In the genomic region with DNA sequence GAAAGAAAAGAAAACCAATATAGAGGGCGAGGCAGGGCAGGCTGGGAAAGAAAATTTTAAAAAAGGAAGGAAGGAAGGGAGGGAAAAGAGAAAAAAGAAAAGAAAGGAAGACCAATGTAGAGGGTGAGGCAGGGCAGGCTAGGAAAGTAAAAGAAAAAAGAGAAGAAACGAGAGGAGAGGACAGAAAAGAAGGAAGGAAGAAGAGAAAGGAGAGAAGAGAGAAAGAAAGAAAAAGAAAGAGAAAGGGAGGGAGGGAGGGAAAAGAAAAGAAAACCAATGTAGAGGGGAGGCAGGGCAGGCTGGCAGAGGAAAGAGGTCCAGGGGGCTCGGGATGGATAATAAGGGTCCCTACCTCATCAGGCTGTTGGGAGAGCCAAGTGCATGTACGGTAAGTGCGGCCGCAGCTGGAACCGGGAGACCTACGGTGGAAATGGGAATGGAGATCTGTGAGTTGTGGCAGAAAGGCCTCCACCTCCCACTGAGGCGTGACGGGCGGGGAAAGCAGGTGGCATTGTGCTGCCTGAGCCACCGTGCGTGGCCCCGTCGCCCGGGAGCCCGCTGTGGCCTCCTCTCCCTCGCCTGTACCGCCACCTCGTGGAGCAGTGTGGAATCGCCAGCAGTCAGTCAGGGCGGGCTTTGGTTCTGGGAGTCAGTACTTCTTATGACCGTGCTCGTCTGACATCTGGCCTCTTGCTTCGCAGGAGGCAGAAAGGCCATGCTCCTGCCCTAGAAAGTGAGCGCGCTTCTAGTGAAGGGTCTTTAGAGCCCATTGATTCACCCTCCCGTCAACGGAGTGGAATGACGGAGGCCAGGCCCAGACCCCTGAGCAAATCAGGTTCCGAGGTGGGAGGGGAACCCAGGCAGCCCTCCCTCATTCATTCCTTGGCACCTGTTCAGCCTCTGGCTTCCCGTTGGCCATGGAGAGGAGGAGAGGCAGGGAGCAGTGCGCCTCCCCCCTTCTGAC, we compare ENCODE assay signal across 8 cellular contexts. TPM values are rescaled to one million over a fixed set of nuclear protein-coding genes. Genes with fewer than 3 reads are reported as not detected.
DNase-seq lines count a peak whose midpoint lies in the region; ATAC-seq and TF ChIP-seq lines count a peak whose summit lies in the region.

No MANE protein-coding gene starts in this region.

- H4K20me1 ChIP-seq in KMS-11 (ENCODE audit: insufficient read depth) (no peaks in the 10 kb centered on the region), PC-3 (ENCODE audit: low read length) (no peaks in the 10 kb centered on the region)

- TF ChIP-seq CTCF in KMS-11 (conservative IDR thresholded peaks at IDR 0.05; ENCODE audit: low read depth, low read length) (peak; percentile 81), PC-3 (conservative IDR thresholded peaks at IDR 0.05; ENCODE audit: low read depth, low read length) (peak; percentile 95), esophagus squamous epithelium (IDR thresholded peaks at IDR 0.05) (peak; percentile 96 to 99 (median 98))

- H3K4me3 Mint-ChIP-seq in naive thymus-derived CD8-positive, alpha-beta T cell: peak overlapping the region in 6 of 10 donors; percentile 21 to 65 (median 46)
- peak overlapping the region; percentile 40 for H3K4me3 Mint-ChIP-seq in stimulated activated memory B cell treated with anti-CD40 and anti-IgM and Interleukin-4, amounts not matched to agents 10 μg/mL and 1 μg/mL and 100 μg/mL, for 72 hours

- CTCF ChIA-PET in PC-3 (lab: Charles Lee): interaction anchor here (0.6 to 0.7 kb wide), 2 partner anchors 10 to 88 kb away, joined by 4 to 8 read pairs; partner anchors contain the start of gene NHP2

- H3K79me2 ChIP-seq in KMS-11 (ENCODE audit: insufficient read depth, low read depth) (no peaks in the 10 kb centered on the region), PC-3 (ENCODE audit: low read length) (no peaks in the 10 kb centered on the region)

- H3K36me3 ChIP-seq in KMS-11 (ENCODE audit: insufficient read depth) (no peaks in the 10 kb centered on the region), PC-3 (ENCODE audit: low read depth, low read length) (no peaks in the 10 kb centered on the region), esophagus squamous epithelium (no peaks in the 10 kb centered on the region)

- WGBS in esophagus squamous epithelium, 2 donors: 14 to 20% methylated on average over 8 to 18 of the region's 33 CpGs

- H3K27ac ChIP-seq in KMS-11 (no peak overlapping the region), PC-3 (ENCODE audit: low read length) (no peak overlapping the region), esophagus squamous epithelium (no peak overlapping the region)

- peak overlapping the region; percentile 59 for H2AFZ ChIP-seq in KMS-11 (ENCODE audit: low read depth)
- peak overlapping the region; percentile 86 for H2AFZ ChIP-seq in PC-3 (ENCODE audit: low read length)

- peaks cover 0 to 17% (median 5%) of the 10 kb centered on the region in 5 donors for H3K27me3 Mint-ChIP-seq in naive thymus-derived CD8-positive, alpha-beta T cell
- H3K27me3 Mint-ChIP-seq in stimulated activated memory B cell treated with anti-CD40 and anti-IgM and Interleukin-4, amounts not matched to agents 10 μg/mL and 1 μg/mL and 100 μg/mL, for 72 hours: peaks cover 17% of the 10 kb centered on the region

- peaks cover 6 to 11% (median 7%) of the 10 kb centered on the region in 4 donors for H3K4me1 Mint-ChIP-seq in naive thymus-derived CD8-positive, alpha-beta T cell
- peaks cover 18% of the 10 kb centered on the region for H3K4me1 Mint-ChIP-seq in stimulated activated memory B cell treated with anti-CD40 and anti-IgM and Interleukin-4, amounts not matched to agents 10 μg/mL and 1 μg/mL and 100 μg/mL, for 72 hours

- ATAC-seq in GM21619 (IDR thresholded peaks at IDR 0.05; ENCODE audit: unreplicated experiment): peak; percentile 96
- peak; percentile 98 for ATAC-seq in PC-3
- ATAC-seq in naive thymus-derived CD8-positive, alpha-beta T cell: peak; percentile 99 to 100
- peak; percentile 98 for ATAC-seq in stimulated activated memory B cell treated with anti-CD40 and anti-IgM and Interleukin-4, amounts not matched to agents 10 μg/mL and 1 μg/mL and 100 μg/mL, for 72 hours

- H3F3A ChIP-seq in PC-3 (ENCODE audit: low read length, unreplicated experiment): no peaks in the 10 kb centered on the region

- H3K9ac ChIP-seq in KMS-11 (no peak overlapping the region), PC-3 (ENCODE audit: low read length) (no peak overlapping the region)

- DNase-seq in DMS53 (lab: John Stamatoyannopoulos, UW) (peak; percentile 98), PC-3 (peak; percentile 92), activated T-cell treated with anti-CD3 and anti-CD28 coated beads for 48 hours (ENCODE audit: low read depth) (peak; percentile 92), esophagus squamous epithelium (lab: John Stamatoyannopoulos, UW) (peak; percentile 24)
- DNase-seq in naive thymus-derived CD8-positive, alpha-beta T cell: peak; percentile 84 to 97 (median 92)

- H3K4me1 ChIP-seq in KMS-11 (ENCODE audit: low read depth, poor library complexity, severe bottlenecking): no peaks in the 10 kb centered on the region
- H3K4me1 ChIP-seq in PC-3 (ENCODE audit: insufficient read depth, low read length): no peaks in the 10 kb centered on the region
- peaks cover 8 to 10% (median 8%) of the 10 kb centered on the region in 3 donors for H3K4me1 ChIP-seq in esophagus squamous epithelium

- intact Hi-C loops in PC-3 (cut with micrococcal nuclease): loop anchor here (1.0 kb wide), 1 partner anchor 88 kb away; no protein-coding TSS in a partner anchor
- intact Hi-C loops in esophagus squamous epithelium (cut with DNase I): loop anchor here (2.0 kb wide), 1 partner anchor 91 kb away; no protein-coding TSS in a partner anchor

- H3K36me3 Mint-ChIP-seq in naive thymus-derived CD8-positive, alpha-beta T cell: no peaks in the 10 kb centered on the region
- no peaks in the 10 kb centered on the region for H3K36me3 Mint-ChIP-seq in stimulated activated memory B cell treated with anti-CD40 and anti-IgM and Interleukin-4, amounts not matched to agents 10 μg/mL and 1 μg/mL and 100 μg/mL, for 72 hours

- H3K4me3 ChIP-seq in KMS-11 (IDR thresholded peaks at IDR 0.05; ENCODE audit: insufficient read depth, low read depth, low read length): no peak overlapping the region
- H3K4me3 ChIP-seq in PC-3 (ENCODE audit: low read length): peak overlapping the region; percentile 49; the same call in 1 of the 2 replicates
- peak overlapping the region in 2 of 4 donors; percentile 4 to 51 for H3K4me3 ChIP-seq in esophagus squamous epithelium

- H3K4me2 ChIP-seq in KMS-11 (peak overlapping the region; percentile 17; the same call in 1 of the 2 replicates), PC-3 (ENCODE audit: low read length) (peak overlapping the region; percentile 82)

- no TSS peak for BruUV-seq in PC-3 (replicated peaks; lab: Mats Ljungman, UMichigan)

- no peaks in the 10 kb centered on the region for H3K9me2 ChIP-seq in PC-3 (replicated peaks; ENCODE audit: low read length)

- H3K9me3 ChIP-seq in PC-3 (ENCODE audit: low read length): no peaks in the 10 kb centered on the region
- no peaks in the 10 kb centered on the region for H3K9me3 ChIP-seq in esophagus squamous epithelium

- H3K27me3 ChIP-seq in KMS-11 (ENCODE audit: insufficient read depth, low read depth) (no peaks in the 10 kb centered on the region), PC-3 (ENCODE audit: low read length) (no peaks in the 10 kb centered on the region), esophagus squamous epithelium (peaks cover 0 to 47% (median 0%) of the 10 kb centered on the region in 4 donors)

- POLR2A ChIA-PET in PC-3 (lab: Charles Lee; ENCODE audit: unreplicated experiment): no interaction called here
- POLR2A ChIA-PET in naive thymus-derived CD8-positive, alpha-beta T cell (lab: Charles Lee): interaction anchor here (0.7 kb wide), 1 partner anchor 46 kb away, joined by 3 read pairs; no protein-coding TSS in a partner anchor

- H3K27ac Mint-ChIP-seq in naive thymus-derived CD8-positive, alpha-beta T cell: peak overlapping the region in 2 of 10 donors; percentile 21 to 40
- peak overlapping the region; percentile 11 for H3K27ac Mint-ChIP-seq in stimulated activated memory B cell treated with anti-CD40 and anti-IgM and Interleukin-4, amounts not matched to agents 10 μg/mL and 1 μg/mL and 100 μg/mL, for 72 hours

- no peaks in the 10 kb centered on the region for H3K9me3 Mint-ChIP-seq in naive thymus-derived CD8-positive, alpha-beta T cell
- no peaks in the 10 kb centered on the region for H3K9me3 Mint-ChIP-seq in stimulated activated memory B cell treated with anti-CD40 and anti-IgM and Interleukin-4, amounts not matched to agents 10 μg/mL and 1 μg/mL and 100 μg/mL, for 72 hours

- no peak for TF ChIP-seq POLR2A in esophagus squamous epithelium (IDR thresholded peaks at IDR 0.05)

RNA-seq across cellular contexts. Expression of gene NHP2, which starts 10.4 kb away (rescaled TPM):
- total RNA-seq in PC-3 (2014; rRNA removed) (649 TPM in 2 replicates), esophagus squamous epithelium (100 to 1,000 TPM; 288 to 408 (median 358) TPM)
- 10 to 100 TPM; 79.3 to 85.4 TPM for total RNA-seq in naive thymus-derived CD8-positive, alpha-beta T cell
- 100 to 1,000 TPM; 238 to 276 (median 270) TPM for polyA plus RNA-seq in naive thymus-derived CD8-positive, alpha-beta T cell

RNA-seq across cellular contexts. Expression of gene GMCL2, which starts 23.1 kb away (rescaled TPM):
- not detected in 2 replicates for total RNA-seq in PC-3 (2014; rRNA removed)
- total RNA-seq in esophagus squamous epithelium: not detected
- under 1 TPM in 1 of 2 experiments, not detected in 1; 0.14 TPM for total RNA-seq in naive thymus-derived CD8-positive, alpha-beta T cell
- polyA plus RNA-seq in naive thymus-derived CD8-positive, alpha-beta T cell: not detected

RNA-seq across cellular contexts. Expression of gene RMND5B, which starts 33.2 kb away (rescaled TPM):
- total RNA-seq in PC-3 (2014; rRNA removed) (33.2 and 36.4 TPM in 2 replicates), esophagus squamous epithelium (10 to 100 TPM; 43.9 to 88.1 (median 64.4) TPM)
- total RNA-seq in naive thymus-derived CD8-positive, alpha-beta T cell: 10 to 100 TPM; 33.7 to 33.8 TPM
- 10 to 100 TPM; 24.9 to 39.0 (median 36.8) TPM for polyA plus RNA-seq in naive thymus-derived CD8-positive, alpha-beta T cell

RNA-seq across cellular contexts. Expression of gene HNRNPAB, which starts 40.3 kb away (rescaled TPM):
- 231 and 369 TPM in 2 replicates for total RNA-seq in PC-3 (2014; rRNA removed)
- total RNA-seq in esophagus squamous epithelium: 100 to 1,000 TPM; 123 to 150 (median 135) TPM
- total RNA-seq in naive thymus-derived CD8-positive, alpha-beta T cell: 10 to 100 TPM; 79.3 to 82.5 TPM
- polyA plus RNA-seq in naive thymus-derived CD8-positive, alpha-beta T cell: 10 to 100 TPM; 43.6 to 74.9 (median 61.2) TPM

RNA-seq across cellular contexts. Expression of gene N4BP3, which starts 50.7 kb away (rescaled TPM):
- 0.36 and 0.86 TPM in 2 replicates for total RNA-seq in PC-3 (2014; rRNA removed)
- total RNA-seq in esophagus squamous epithelium: 10 to 100 TPM; 14.0 to 32.6 (median 16.1) TPM
- 1 to 10 TPM; 7.0 to 7.2 TPM for total RNA-seq in naive thymus-derived CD8-positive, alpha-beta T cell
- 1 to 10 TPM; 1.6 to 5.5 (median 2.0) TPM for polyA plus RNA-seq in naive thymus-derived CD8-positive, alpha-beta T cell

Comparison
In these comparisons a context has a peak if more than half of its experiments do, and no peak if none do; other contexts are left out.
1. DNase-seq: peak in every context shown above with its lines; median percentile 98 in DMS53; 92 in PC-3; 92 in activated T-cell treated with anti-CD3 and anti-CD28 coated beads for 48 hours; 92 in naive thymus-derived CD8-positive, alpha-beta T cell; 24 in esophagus squamous epithelium.